Comparison of ENCODE assay signal across 8 cellular contexts in the genomic region with DNA sequence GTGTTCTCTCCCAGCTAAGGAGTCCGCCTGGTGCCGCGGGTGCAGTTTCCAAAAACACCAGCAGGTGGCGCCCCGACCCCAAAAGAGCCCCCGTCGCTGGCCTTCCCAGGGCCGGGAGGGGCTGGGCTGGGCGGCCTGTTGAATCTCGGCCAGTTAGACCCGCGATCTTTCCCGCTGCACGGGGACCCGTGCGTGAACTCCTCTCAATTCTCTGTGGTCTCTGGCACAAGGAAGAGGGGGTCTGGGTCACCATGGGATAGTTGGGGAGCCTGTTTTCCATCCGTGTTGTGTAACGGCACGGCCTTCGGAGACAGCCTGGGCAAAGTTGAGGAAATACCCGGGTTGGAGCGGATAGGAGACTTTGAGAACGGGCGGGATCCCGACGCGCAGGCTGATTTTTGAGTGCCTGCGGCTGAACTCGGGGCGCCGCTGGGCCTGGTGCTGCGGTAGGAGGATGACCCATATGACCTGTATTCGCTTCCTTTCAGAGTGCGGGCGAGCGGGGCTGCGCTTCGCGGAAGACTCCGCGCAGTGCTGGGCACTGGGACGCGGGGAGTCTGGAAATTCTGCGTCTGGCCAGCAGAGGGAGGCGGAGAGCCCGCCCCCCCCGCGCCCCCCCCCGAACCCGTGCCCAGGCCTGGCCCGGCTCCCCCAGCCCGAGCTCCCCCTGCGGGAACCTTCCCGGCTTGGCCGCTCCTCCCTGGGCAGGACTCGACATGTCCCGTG. TPM values are rescaled to one million over a fixed set of nuclear protein-coding genes. Genes with fewer than 3 reads are reported as not detected.
DNase-seq lines count a peak whose midpoint lies in the region; ATAC-seq and TF ChIP-seq lines count a peak whose summit lies in the region.

No MANE protein-coding gene starts in this region.

- H3K27ac ChIP-seq in DOHH2 (ENCODE audit: low read depth, low read length) (no peak overlapping the region), ovary (peak overlapping the region in 1 of 2 donors; percentile 49), thymus (ENCODE audit: low read depth) (no peak overlapping the region)

- peaks cover 11% of the 10 kb centered on the region for H3K27me3 ChIP-seq in DOHH2 (ENCODE audit: control insufficient read depth, low read length)
- no peaks in the 10 kb centered on the region for H3K27me3 ChIP-seq in Loucy (ENCODE audit: insufficient read depth, low read length, poor library complexity, severe bottlenecking)
- H3K27me3 ChIP-seq in ovary = no peaks in the 10 kb centered on the region
- H3K27me3 ChIP-seq in thymus (ENCODE audit: control insufficient read depth, insufficient read depth) = peaks cover 12% of the 10 kb centered on the region

- peak overlapping the region; percentile 90 for H3K4me3 ChIP-seq in DOHH2 (ENCODE audit: low read length)
- peak overlapping the region; percentile 77 for H3K4me3 ChIP-seq in Loucy (ENCODE audit: low read length, poor library complexity, severe bottlenecking)
- H3K4me3 ChIP-seq in ovary = peak overlapping the region; percentile 40
- H3K4me3 ChIP-seq in thymus (ENCODE audit: low read length) = peak overlapping the region; percentile 41

- H3K9me2 ChIP-seq in DOHH2 (replicated peaks; ENCODE audit: control insufficient read depth, low read length) (no peaks in the 10 kb centered on the region), Loucy (replicated peaks; ENCODE audit: low read depth, low read length) (no peaks in the 10 kb centered on the region)

- H3K79me2 ChIP-seq in DOHH2 (ENCODE audit: control insufficient read depth, low read length) = no peaks in the 10 kb centered on the region
- H3K79me2 ChIP-seq in Loucy (ENCODE audit: insufficient read depth, low read length) = no peaks in the 10 kb centered on the region

- H3K4me3 Mint-ChIP-seq in activated naive CD8-positive, alpha-beta T cell = peak overlapping the region; percentile 84

- peaks cover 4% of the 10 kb centered on the region for H3K4me1 ChIP-seq in DOHH2 (ENCODE audit: control insufficient read depth, low read length)
- H3K4me1 ChIP-seq in Loucy (ENCODE audit: insufficient read depth, low read length, poor library complexity, severe bottlenecking) = peaks cover 4% of the 10 kb centered on the region
- H3K4me1 ChIP-seq in ovary (ENCODE audit: insufficient read depth) = no peaks in the 10 kb centered on the region
- no peaks in the 10 kb centered on the region for H3K4me1 ChIP-seq in thymus (ENCODE audit: control insufficient read depth, insufficient read depth, low read length)

- TF ChIP-seq CTCF in DOHH2 (IDR thresholded peaks at IDR 0.05; ENCODE audit: low read depth, low read length, poor library complexity, severe bottlenecking) (peak; percentile 97), Loucy (conservative IDR thresholded peaks at IDR 0.05; ENCODE audit: low read length) (peak; percentile 81), ovary (IDR thresholded peaks at IDR 0.05) (peak; percentile 87 to 99 (median 98))

- H3K9me3 Mint-ChIP-seq in activated naive CD8-positive, alpha-beta T cell (ENCODE audit: low read depth) = no peaks in the 10 kb centered on the region

- DNase-seq in GOT3 (lab: John Stamatoyannopoulos, UW) (peak; percentile 78), Right ventricle myocardium inferior (ENCODE audit: missing footprints) (peak; percentile 91), ovary (peak; percentile 80 to 96 (median 91))

- no peak for TF ChIP-seq POLR2A in ovary (IDR thresholded peaks at IDR 0.05)

- H3K27me3 Mint-ChIP-seq in activated naive CD8-positive, alpha-beta T cell = peaks cover 7% of the 10 kb centered on the region

- H2AFZ ChIP-seq in Loucy (ENCODE audit: low read length) = peak overlapping the region; percentile 99

- H3K36me3 ChIP-seq in DOHH2 (ENCODE audit: control insufficient read depth, low read length) (no peaks in the 10 kb centered on the region), Loucy (ENCODE audit: insufficient read depth, low read length) (no peaks in the 10 kb centered on the region), ovary (no peaks in the 10 kb centered on the region), thymus (ENCODE audit: control insufficient read depth, insufficient read depth) (no peaks in the 10 kb centered on the region)

- H4K20me1 ChIP-seq in DOHH2 (ENCODE audit: control insufficient read depth, insufficient read depth, low read depth, low read length) = no peaks in the 10 kb centered on the region
- no peaks in the 10 kb centered on the region for H4K20me1 ChIP-seq in Loucy (ENCODE audit: insufficient read depth, low read length, poor library complexity, severe bottlenecking)

- peak; percentile 95 for ATAC-seq in SK-N-SH treated with all-trans-retinoic acid at 6 μM for 48 hours
- ATAC-seq in Right ventricle myocardium inferior = peak; percentile 90

- no peaks in the 10 kb centered on the region for H3K9me3 ChIP-seq in DOHH2 (ENCODE audit: control insufficient read depth, insufficient read depth, low read length)
- no peaks in the 10 kb centered on the region for H3K9me3 ChIP-seq in Loucy (ENCODE audit: insufficient read depth, low read depth, low read length)
- no peaks in the 10 kb centered on the region for H3K9me3 ChIP-seq in ovary
- no peaks in the 10 kb centered on the region for H3K9me3 ChIP-seq in thymus (ENCODE audit: control insufficient read depth)

- H3F3A ChIP-seq in DOHH2 (ENCODE audit: control insufficient read depth, insufficient read depth) (no peaks in the 10 kb centered on the region; the same call in 1 of the 2 replicates), Loucy (ENCODE audit: low read depth) (no peaks in the 10 kb centered on the region)

- WGBS in ovary, 3 donors = 0% methylated on average over 49 to 57 of the region's 57 CpGs
- under 1% methylated on average over 57 of the region's 57 CpGs for WGBS in thymus

- no peak overlapping the region for H3K27ac Mint-ChIP-seq in activated naive CD8-positive, alpha-beta T cell

- no peak for TF ChIP-seq EP300 in ovary (IDR thresholded peaks at IDR 0.05)

- H3K4me1 Mint-ChIP-seq in activated naive CD8-positive, alpha-beta T cell (ENCODE audit: low read depth) = no peaks in the 10 kb centered on the region

- peak overlapping the region; percentile 100 for H3K4me2 ChIP-seq in DOHH2 (ENCODE audit: low read length)
- H3K4me2 ChIP-seq in Loucy (ENCODE audit: low read depth, low read length, poor library complexity, severe bottlenecking) = peak overlapping the region; percentile 99

- H3K9ac ChIP-seq in Loucy (ENCODE audit: low read depth, low read length, poor library complexity, severe bottlenecking) = peak overlapping the region; percentile 62

- H3K36me3 Mint-ChIP-seq in activated naive CD8-positive, alpha-beta T cell = no peaks in the 10 kb centered on the region

- intact Hi-C loops in Right ventricle myocardium inferior (cut with DNase I) (loop anchor here (1.0 to 5.0 kb wide), 5 partner anchors 57 to 370 kb away; no protein-coding TSS in a partner anchor), ovary (cut with DNase I) (loop anchor here (1.0 to 10.0 kb wide), 6 partner anchors 75 to 370 kb away; no protein-coding TSS in a partner anchor)

TF ChIP-seq in SK-N-SH treated with all-trans-retinoic acid at 6 μM for 48 hours, 23 proteins besides CTCF, POLR2A, EP300 and RAD21:
- TF ChIP-seq, protein P1, sequence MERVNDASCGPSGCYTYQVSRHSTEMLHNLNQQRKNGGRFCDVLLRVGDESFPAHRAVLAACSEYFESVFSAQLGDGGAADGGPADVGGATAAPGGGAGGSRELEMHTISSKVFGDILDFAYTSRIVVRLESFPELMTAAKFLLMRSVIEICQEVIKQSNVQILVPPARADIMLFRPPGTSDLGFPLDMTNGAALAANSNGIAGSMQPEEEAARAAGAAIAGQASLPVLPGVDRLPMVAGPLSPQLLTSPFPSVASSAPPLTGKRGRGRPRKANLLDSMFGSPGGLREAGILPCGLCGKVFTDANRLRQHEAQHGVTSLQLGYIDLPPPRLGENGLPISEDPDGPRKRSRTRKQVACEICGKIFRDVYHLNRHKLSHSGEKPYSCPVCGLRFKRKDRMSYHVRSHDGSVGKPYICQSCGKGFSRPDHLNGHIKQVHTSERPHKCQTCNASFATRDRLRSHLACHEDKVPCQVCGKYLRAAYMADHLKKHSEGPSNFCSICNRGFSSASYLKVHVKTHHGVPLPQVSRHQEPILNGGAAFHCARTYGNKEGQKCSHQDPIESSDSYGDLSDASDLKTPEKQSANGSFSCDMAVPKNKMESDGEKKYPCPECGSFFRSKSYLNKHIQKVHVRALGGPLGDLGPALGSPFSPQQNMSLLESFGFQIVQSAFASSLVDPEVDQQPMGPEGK (CRISPR knock-in tag; IDR thresholded peaks at IDR 0.05; ENCODE audit: borderline replicate concordance) = peak; percentile 67; the same call in 1 of the 2 replicates
- TF ChIP-seq ZNF565 (CRISPR knock-in tag; conservative IDR thresholded peaks at IDR 0.05; ENCODE audit: low read depth) = no peak

RNA-seq across cellular contexts. Expression of gene PSD2, which starts 7.9 kb away (rescaled TPM):
- total RNA-seq in Right ventricle myocardium inferior = not detected
- total RNA-seq in ovary = under 1 TPM in 5 of 7 donors, not detected in 2; 0.05 to 0.37 (median 0.13) TPM
- polyA plus RNA-seq in ovary = under 1 TPM; 0.10 to 0.12 TPM
- polyA plus RNA-seq in thymus = 0.82 TPM

Comparison
In these comparisons a context has a peak if more than half of its experiments do, and no peak if none do; other contexts are left out.
1. H3K4me3 ChIP-seq: peak in every context shown above with its lines; median percentile 90 in DOHH2; 77 in Loucy; 41 in thymus; 40 in ovary.